ENCODE assay signal across 27 cellular contexts in the genomic region with DNA sequence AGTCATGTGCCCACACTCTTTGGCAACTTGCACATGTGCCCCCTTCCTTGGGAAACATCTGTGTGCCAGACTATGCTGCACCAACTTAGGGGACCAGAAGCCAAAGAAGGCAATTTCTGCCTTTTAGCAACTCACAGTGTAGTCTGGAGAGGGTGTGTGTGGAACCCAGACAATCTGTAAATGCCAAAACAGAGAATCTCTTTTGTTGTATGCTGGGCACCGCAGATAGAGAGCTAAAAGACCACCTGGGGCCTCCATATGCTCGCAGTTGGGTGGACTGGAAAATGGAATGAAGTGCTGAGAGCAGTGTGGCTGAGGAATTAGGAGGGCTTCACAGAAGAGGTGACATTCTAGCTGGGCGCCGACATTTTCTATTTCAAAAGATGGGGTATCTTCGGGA. TPM values are rescaled to one million over a fixed set of nuclear protein-coding genes. Genes with fewer than 3 reads are reported as not detected.
"Had no signal": no experiment of that assay in that cellular context is flagged by ENCODE, and none has a peak within 500 bp of the region (broad histone marks: within the 10 kb centered on the region; RNA-seq: fewer than 3 reads in every experiment).

No MANE protein-coding gene starts in this region.

- DNase-seq: activated CD4-positive, alpha-beta memory T cell treated with anti-CD3 and anti-CD28 coated beads, Interleukin-2, amount 10 ng/mL, durations not matched to agents 7 days and 5 days; activated CD4-positive, alpha-beta T cell treated with anti-CD3 and anti-CD28 coated beads for 4 hours; activated CD4-positive, alpha-beta T cell treated with anti-CD3 and anti-CD28 coated beads, Interleukin-2, amount 10 ng/mL, durations not matched to agents 7 days and 5 days; activated CD4-positive, alpha-beta T cell treated with anti-CD3 and anti-CD28 coated beads, Interleukin-2, amount 50 U/mL, for 4 hours; activated CD4-positive, CD25-positive, alpha-beta regulatory T cell; activated CD4-positive, CD25-positive, alpha-beta regulatory T cell treated with anti-CD3 and anti-CD28 coated beads, Interleukin-2, amount 50 U/mL, for 72 hours; activated CD8-positive, alpha-beta memory T cell treated with anti-CD3 and anti-CD28 coated beads, Interleukin-2, amount 50 U/mL, for 48 hours; activated gamma-delta T cell; activated naive CD4-positive, alpha-beta T cell; activated naive CD4-positive, alpha-beta T cell treated with anti-CD3 and anti-CD28 coated beads, Interleukin-2, amount 10 ng/mL, durations not matched to agents 7 days and 5 days; activated naive CD8-positive, alpha-beta T cell treated with anti-CD3 and anti-CD28 coated beads, Interleukin-2, amount 10 ng/mL, durations not matched to agents 7 days and 5 days; activated T-cell treated with anti-CD3 and anti-CD28 coated beads for 4 hours; activated T-cell treated with anti-CD3 and anti-CD28 coated beads, Interleukin-2, amount 50 U/mL, for 24 hours; activated T-cell treated with anti-CD3 and anti-CD28 coated beads, Interleukin-2, amount 50 U/mL, for 72 hours; anterior cingulate cortex; brain microvascular endothelial cell; cerebellar nuclear complex; effector memory CD4-positive, alpha-beta T cell; endodermal cell; erythroblast; foreskin melanocyte; head of caudate nucleus; SW 1271; T-cell had no signal

- H3K4me3 Mint-ChIP-seq: activated CD4-positive, alpha-beta memory T cell treated with anti-CD3 and anti-CD28 coated beads, Interleukin-2, amount 10 ng/mL, durations not matched to agents 7 days and 5 days; activated CD4-positive, alpha-beta T cell treated with anti-CD3 and anti-CD28 coated beads, Interleukin-2, amount 10 ng/mL, durations not matched to agents 7 days and 5 days; activated naive CD4-positive, alpha-beta T cell treated with anti-CD3 and anti-CD28 coated beads, Interleukin-2, amount 10 ng/mL, durations not matched to agents 7 days and 5 days; activated naive CD8-positive, alpha-beta T cell treated with anti-CD3 and anti-CD28 coated beads, Interleukin-2, amount 10 ng/mL, durations not matched to agents 7 days and 5 days; activated T-cell treated with anti-CD3 and anti-CD28 coated beads, Interleukin-2, amount 50 U/mL, for 24 hours; activated T-cell treated with anti-CD3 and anti-CD28 coated beads, Interleukin-2, amount 50 U/mL, for 72 hours; dendritic cell treated with granulocyte-macrophage colony-stimulating factor and Interleukin-4, amounts not matched to agents 40 ng/mL and 50 ng/mL, for 4 days; endodermal cell; T-cell; T-helper 1 cell treated with Interleukin-12 subunit alpha and Interleukin-12 subunit beta and Interleukin-4 antibody, amounts not matched to agents 30 μg/mL and 1 μg/mL, for 36 hours had no signal

- H3K36me3 Mint-ChIP-seq: activated naive CD4-positive, alpha-beta T cell treated with anti-CD3 and anti-CD28 coated beads, Interleukin-2, amount 10 ng/mL, durations not matched to agents 7 days and 5 days; activated naive CD4-positive, alpha-beta T cell treated with anti-CD3 and anti-CD28 coated beads, Interleukin-2, amount 50 U/mL, for 72 hours; activated naive CD8-positive, alpha-beta T cell treated with anti-CD3 and anti-CD28 coated beads, Interleukin-2, amount 10 ng/mL, durations not matched to agents 7 days and 5 days; T-cell had no signal

- H3K27ac Mint-ChIP-seq: activated CD4-positive, alpha-beta memory T cell treated with anti-CD3 and anti-CD28 coated beads, Interleukin-2, amount 10 ng/mL, durations not matched to agents 7 days and 5 days; activated CD4-positive, alpha-beta T cell treated with anti-CD3 and anti-CD28 coated beads, Interleukin-2, amount 10 ng/mL, durations not matched to agents 7 days and 5 days; activated naive CD4-positive, alpha-beta T cell treated with anti-CD3 and anti-CD28 coated beads, Interleukin-2, amount 10 ng/mL, durations not matched to agents 7 days and 5 days; activated naive CD8-positive, alpha-beta T cell treated with anti-CD3 and anti-CD28 coated beads, Interleukin-2, amount 10 ng/mL, durations not matched to agents 7 days and 5 days; activated T-cell treated with anti-CD3 and anti-CD28 coated beads, Interleukin-2, amount 50 U/mL, for 24 hours; activated T-cell treated with anti-CD3 and anti-CD28 coated beads, Interleukin-2, amount 50 U/mL, for 72 hours; dendritic cell treated with granulocyte-macrophage colony-stimulating factor and Interleukin-4, amounts not matched to agents 40 ng/mL and 50 ng/mL, for 4 days; endodermal cell; T-cell; T-helper 1 cell treated with Interleukin-12 subunit alpha and Interleukin-12 subunit beta and Interleukin-4 antibody, amounts not matched to agents 30 μg/mL and 1 μg/mL, for 36 hours had no signal

- H3K4me1 Mint-ChIP-seq: activated CD4-positive, alpha-beta memory T cell treated with anti-CD3 and anti-CD28 coated beads, Interleukin-2, amount 10 ng/mL, durations not matched to agents 7 days and 5 days; activated CD4-positive, alpha-beta T cell treated with anti-CD3 and anti-CD28 coated beads, Interleukin-2, amount 10 ng/mL, durations not matched to agents 7 days and 5 days; activated naive CD4-positive, alpha-beta T cell treated with anti-CD3 and anti-CD28 coated beads, Interleukin-2, amount 10 ng/mL, durations not matched to agents 7 days and 5 days; activated naive CD8-positive, alpha-beta T cell treated with anti-CD3 and anti-CD28 coated beads, Interleukin-2, amount 10 ng/mL, durations not matched to agents 7 days and 5 days; T-cell had no signal

- H3K27me3 Mint-ChIP-seq: activated T-cell treated with anti-CD3 and anti-CD28 coated beads, Interleukin-2, amount 50 U/mL, for 24 hours; dendritic cell treated with granulocyte-macrophage colony-stimulating factor and Interleukin-4, amounts not matched to agents 40 ng/mL and 50 ng/mL, for 4 days had no signal

- H3K9me3 Mint-ChIP-seq: activated CD4-positive, alpha-beta memory T cell treated with anti-CD3 and anti-CD28 coated beads, Interleukin-2, amount 10 ng/mL, durations not matched to agents 7 days and 5 days; activated CD4-positive, alpha-beta T cell treated with anti-CD3 and anti-CD28 coated beads, Interleukin-2, amount 10 ng/mL, durations not matched to agents 7 days and 5 days; activated naive CD4-positive, alpha-beta T cell treated with anti-CD3 and anti-CD28 coated beads, Interleukin-2, amount 10 ng/mL, durations not matched to agents 7 days and 5 days; activated naive CD4-positive, alpha-beta T cell treated with anti-CD3 and anti-CD28 coated beads, Interleukin-2, amount 50 U/mL, for 72 hours; activated naive CD8-positive, alpha-beta T cell treated with anti-CD3 and anti-CD28 coated beads, Interleukin-2, amount 10 ng/mL, durations not matched to agents 7 days and 5 days; activated T-cell treated with anti-CD3 and anti-CD28 coated beads, Interleukin-2, amount 50 U/mL, for 24 hours; activated T-cell treated with anti-CD3 and anti-CD28 coated beads, Interleukin-2, amount 50 U/mL, for 72 hours; dendritic cell treated with granulocyte-macrophage colony-stimulating factor and Interleukin-4, amounts not matched to agents 40 ng/mL and 50 ng/mL, for 4 days; T-cell; T-helper 1 cell treated with Interleukin-12 subunit alpha and Interleukin-12 subunit beta and Interleukin-4 antibody, amounts not matched to agents 30 μg/mL and 1 μg/mL, for 36 hours had no signal

- ATAC-seq: activated naive CD4-positive, alpha-beta T cell treated with anti-CD3 and anti-CD28 coated beads, Interleukin-2, amount 50 U/mL, for 72 hours; activated T-cell treated with anti-CD3 and anti-CD28 coated beads, Interleukin-2, amount 50 U/mL, for 72 hours; T-cell had no signal

RNA-seq across cellular contexts. Expression of gene ANKRD2, which starts 47.5 kb away (rescaled TPM):
- total RNA-seq: activated T-cell treated with anti-CD3 and anti-CD28 coated beads, Interleukin-2, amount 50 U/mL, for 72 hours; endodermal cell had no signal

RNA-seq across cellular contexts. Expression of gene HOGA1, which starts 59.1 kb away (rescaled TPM):
- total RNA-seq: activated CD4-positive, alpha-beta memory T cell treated with anti-CD3 and anti-CD28 coated beads, Interleukin-2, amount 10 ng/mL, durations not matched to agents 7 days and 5 days; activated CD4-positive, alpha-beta T cell treated with anti-CD3 and anti-CD28 coated beads, Interleukin-2, amount 10 ng/mL, durations not matched to agents 7 days and 5 days; activated naive CD4-positive, alpha-beta T cell treated with anti-CD3 and anti-CD28 coated beads, Interleukin-2, amount 50 U/mL, for 72 hours; activated naive CD8-positive, alpha-beta T cell treated with anti-CD3 and anti-CD28 coated beads, Interleukin-2, amount 10 ng/mL, durations not matched to agents 7 days and 5 days; activated T-cell treated with anti-CD3 and anti-CD28 coated beads, Interleukin-2, amount 50 U/mL, for 72 hours had no signal
